19 cellular contexts compared by ENCODE assay signal in the genomic region with DNA sequence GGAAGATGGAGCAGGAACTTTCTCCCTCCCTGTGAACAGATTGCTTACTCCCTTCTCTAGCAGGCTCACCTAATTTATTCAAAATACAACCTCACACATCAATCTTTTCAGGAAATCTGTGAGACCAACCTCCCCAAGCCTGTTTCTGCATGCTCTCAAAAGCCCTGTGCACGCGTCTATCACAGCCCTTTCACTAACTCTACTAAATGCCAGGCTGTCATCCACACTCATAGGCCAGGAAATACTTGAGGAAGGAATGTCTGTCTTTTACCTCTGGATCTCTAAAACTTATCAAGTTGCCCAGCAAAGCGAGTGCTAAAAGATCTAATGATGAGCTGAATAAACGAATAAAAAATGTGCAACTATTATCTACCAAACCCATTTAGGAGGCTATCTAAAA.
"Had no signal": no experiment of that assay in that cellular context is flagged by ENCODE, and none has a peak within 500 bp of the region (broad histone marks: within the 10 kb centered on the region; RNA-seq: fewer than 3 reads in every experiment).

No MANE protein-coding gene starts in this region.

- ATAC-seq: left lobe of liver; natural killer cell; sciatic nerve; stimulated activated memory B cell treated with anti-CD40 and anti-IgM and Interleukin-4, amounts not matched to agents 10 μg/mL and 1 μg/mL and 100 μg/mL, for 72 hours had no signal

- H3K9me3 ChIP-seq: breast epithelium, neutrophil, ovary, SK-N-SH had no signal

- H3K36me3 Mint-ChIP-seq: natural killer cell had no signal

- H3K4me3 ChIP-seq: breast epithelium, ovary had no signal

- DNase-seq: activated CD4-positive, alpha-beta T cell treated with anti-CD3 and anti-CD28 coated beads for 1 hour; activated gamma-delta T cell treated with Interleukin-2 at 50 U/mL for 16 hours; activated naive CD8-positive, alpha-beta T cell treated with anti-CD3 and anti-CD28 coated beads for 36 hours; activated T-cell treated with anti-CD3 and anti-CD28 coated beads, Interleukin-2, amount 50 U/mL, for 1 hour; amniotic stem cell; midbrain; natural killer cell; ovary; SK-N-SH; small intestine; stimulated activated CD4-positive, alpha-beta T cell treated with anti-CD3 and anti-CD28 coated beads, Interleukin-2, amount 100 ng/mL, for 24 hours; T-helper 2 cell; trophoblast cell; WERI-Rb-1 had no signal

- FAIRE-seq: small intestine had no signal

- H3K27me3 Mint-ChIP-seq: activated naive CD8-positive, alpha-beta T cell treated with anti-CD3 and anti-CD28 coated beads for 36 hours; stimulated activated memory B cell treated with anti-CD40 and anti-IgM and Interleukin-4, amounts not matched to agents 10 μg/mL and 1 μg/mL and 100 μg/mL, for 72 hours had no signal

- H3K27ac ChIP-seq: breast epithelium, neutrophil, ovary, WERI-Rb-1 had no signal

- H3K36me3 ChIP-seq: breast epithelium, neutrophil, ovary had no signal

- H3K4me3 Mint-ChIP-seq: activated naive CD8-positive, alpha-beta T cell treated with anti-CD3 and anti-CD28 coated beads for 36 hours; natural killer cell; stimulated activated memory B cell treated with anti-CD40 and anti-IgM and Interleukin-4, amounts not matched to agents 10 μg/mL and 1 μg/mL and 100 μg/mL, for 72 hours had no signal

- H3K27me3 ChIP-seq: breast epithelium, neutrophil, ovary had no signal

- H3K9me3 Mint-ChIP-seq: natural killer cell had no signal

- H3K27ac Mint-ChIP-seq: activated naive CD8-positive, alpha-beta T cell treated with anti-CD3 and anti-CD28 coated beads for 36 hours; stimulated activated memory B cell treated with anti-CD40 and anti-IgM and Interleukin-4, amounts not matched to agents 10 μg/mL and 1 μg/mL and 100 μg/mL, for 72 hours had no signal
